ENCODE assay signal across 27 cellular contexts in genomic region chr5:73272351-73272750, GRCh38.
DNase-seq lines count a peak whose midpoint lies in the region; ATAC-seq and TF ChIP-seq lines count a peak whose summit lies in the region.
"Had no signal": no experiment of that assay in that cellular context is flagged by ENCODE, and none has a peak within 500 bp of the region (broad histone marks: within the 10 kb centered on the region; RNA-seq: fewer than 3 reads in every experiment).

No MANE protein-coding gene starts in this region.

- no peak overlapping the region for H3K4me3 Mint-ChIP-seq in activated naive CD4-positive, alpha-beta T cell treated with anti-CD3 and anti-CD28 coated beads, Interleukin-2, amount 10 ng/mL, durations not matched to agents 7 days and 5 days
- H3K4me3 Mint-ChIP-seq: CD4-positive, alpha-beta memory T cell had no signal

- TF ChIP-seq POLR2A in transverse colon (IDR thresholded peaks at IDR 0.05), result no peak
- TF ChIP-seq POLR2A in esophagus squamous epithelium (IDR thresholded peaks at IDR 0.05), result no peak

- no peak overlapping the region for H3K27ac Mint-ChIP-seq in activated naive CD4-positive, alpha-beta T cell treated with anti-CD3 and anti-CD28 coated beads, Interleukin-2, amount 10 ng/mL, durations not matched to agents 7 days and 5 days

- H3K27ac ChIP-seq in transverse colon (no peak overlapping the region), esophagus squamous epithelium (no peak overlapping the region)
- H3K27ac ChIP-seq: BLaER1, KMS-11 had no signal

- CTCF ChIA-PET in activated naive CD4-positive, alpha-beta T cell treated with anti-CD3 and anti-CD28 coated beads, Interleukin-2, amount 10 ng/mL, durations not matched to agents 7 days and 5 days (lab: Charles Lee), result no interaction called here

- in situ Hi-C loops in transverse colon (cut with MboI; ENCODE audit: low pct_ligation_motif_present in 1 of 4, low pct_unique_long_range_greater_than_20kb in 1 of 4, low sequenced_read_pairs in 3 of 4), result no loop called here

- TF ChIP-seq CTCF in AG10803 (conservative IDR thresholded peaks at IDR 0.05; ENCODE audit: low read length), result no peak
- TF ChIP-seq CTCF in fibroblast of mammary gland (conservative IDR thresholded peaks at IDR 0.05; ENCODE audit: control insufficient read depth, insufficient read depth, low read depth, low read length), result no peak
- no peak for TF ChIP-seq CTCF in transverse colon (IDR thresholded peaks at IDR 0.05)
- no peak for TF ChIP-seq CTCF in esophagus squamous epithelium (IDR thresholded peaks at IDR 0.05)

- no peak for ATAC-seq in HG02678 (IDR thresholded peaks at IDR 0.05; ENCODE audit: unreplicated experiment)
- ATAC-seq: GM12878, HCT116, PC-3, SK-N-SH treated with all-trans-retinoic acid at 6 μM for 48 hours had no signal

- H3K4me1 Mint-ChIP-seq in activated naive CD4-positive, alpha-beta T cell treated with anti-CD3 and anti-CD28 coated beads, Interleukin-2, amount 10 ng/mL, durations not matched to agents 7 days and 5 days, result no peaks in the 10 kb centered on the region
- H3K4me1 Mint-ChIP-seq: CD4-positive, alpha-beta memory T cell had no signal

- H3K27me3 ChIP-seq in transverse colon (peaks cover 54% of the 10 kb centered on the region), esophagus squamous epithelium (no peaks in the 10 kb centered on the region)
- H3K27me3 ChIP-seq: BLaER1 had no signal

- TF ChIP-seq EP300 in transverse colon (IDR thresholded peaks at IDR 0.05; ENCODE audit: low read depth), result no peak

- no peaks in the 10 kb centered on the region for H3K36me3 Mint-ChIP-seq in activated naive CD4-positive, alpha-beta T cell treated with anti-CD3 and anti-CD28 coated beads, Interleukin-2, amount 10 ng/mL, durations not matched to agents 7 days and 5 days
- H3K36me3 Mint-ChIP-seq: CD4-positive, alpha-beta memory T cell had no signal

- H3K4me1 ChIP-seq in transverse colon, result no peaks in the 10 kb centered on the region
- peaks cover 11 to 51% (median 18%) of the 10 kb centered on the region in 3 donors for H3K4me1 ChIP-seq in esophagus squamous epithelium
- H3K4me1 ChIP-seq: BLaER1 had no signal

- no peaks in the 10 kb centered on the region for H3K9me3 Mint-ChIP-seq in activated naive CD4-positive, alpha-beta T cell treated with anti-CD3 and anti-CD28 coated beads, Interleukin-2, amount 10 ng/mL, durations not matched to agents 7 days and 5 days
- H3K9me3 Mint-ChIP-seq: CD4-positive, alpha-beta memory T cell had no signal

- H3K4me3 ChIP-seq in AG10803 (ENCODE audit: low read length) (no peak overlapping the region), fibroblast of mammary gland (ENCODE audit: control insufficient read depth, low read depth, low read length) (no peak overlapping the region), transverse colon (no peak overlapping the region), esophagus squamous epithelium (no peak overlapping the region)
- H3K4me3 ChIP-seq: BLaER1, GM12878 had no signal

- H3K27me3 Mint-ChIP-seq in activated naive CD4-positive, alpha-beta T cell treated with anti-CD3 and anti-CD28 coated beads, Interleukin-2, amount 10 ng/mL, durations not matched to agents 7 days and 5 days, result peaks cover 27% of the 10 kb centered on the region

- intact Hi-C loops in transverse colon (cut with DNase I; ENCODE audit: low total_unique reads), result no loop called here
- intact Hi-C loops in esophagus squamous epithelium (cut with DNase I), result no loop called here

- H3K36me3 ChIP-seq in transverse colon (no peaks in the 10 kb centered on the region), esophagus squamous epithelium (no peaks in the 10 kb centered on the region)
- H3K36me3 ChIP-seq: BLaER1 had no signal

- peak; percentile 61 for DNase-seq in AG10803 (ENCODE audit: low read depth)
- peak; percentile 80 for DNase-seq in LHCN-M2 (ENCODE audit: low read depth)
- DNase-seq in RPMI7951 (ENCODE audit: low read depth), result peak; percentile 19
- DNase-seq in fibroblast of mammary gland (ENCODE audit: low read depth), result peak; percentile 8
- no peak for DNase-seq in transverse colon
- no peak for DNase-seq in esophagus squamous epithelium (lab: John Stamatoyannopoulos, UW)
- no peak for DNase-seq in activated naive CD4-positive, alpha-beta T cell treated with anti-CD3 and anti-CD28 coated beads, Interleukin-2, amount 10 ng/mL, durations not matched to agents 7 days and 5 days
- DNase-seq: Caco-2; CD4-positive, alpha-beta memory T cell; DMS 273 treated with DMSO at 0.1 percent for 48 hours; DMS79 treated with DMSO at 0.1 percent for 48 hours; GOT3; IMR-90; NCI-H1092 treated with DMSO at 0.1 percent for 48 hours; NCI-H1694; NCI-H2081; NCI-H2171 treated with DMSO at 0.1 percent for 48 hours; NCI-H526; PC-3; RPMI8226; SHP77 treated with DMSO at 0.1 percent for 48 hours had no signal

- H3K9me3 ChIP-seq in transverse colon (no peaks in the 10 kb centered on the region), esophagus squamous epithelium (no peaks in the 10 kb centered on the region)
- H3K9me3 ChIP-seq: BLaER1, Caco-2 had no signal

Comparison
In these comparisons a context has a peak if more than half of its experiments do, and no peak if none do; other contexts are left out.
1. DNase-seq: peak in AG10803 (single experiment), LHCN-M2 (single experiment), RPMI7951 (single experiment) and fibroblast of mammary gland (single experiment); none in transverse colon (single experiment), esophagus squamous epithelium (single experiment) and activated naive CD4-positive, alpha-beta T cell treated with anti-CD3 and anti-CD28 coated beads, Interleukin-2, amount 10 ng/mL, durations not matched to agents 7 days and 5 days (single experiment).